ENCODE assay signal across 26 cellular contexts in genomic region chr4:83725076-83726074, GRCh38.
"Had no signal": no experiment of that assay in that cellular context is flagged by ENCODE, and none has a peak within 500 bp of the region (broad histone marks: within the 10 kb centered on the region; RNA-seq: fewer than 3 reads in every experiment).

No MANE protein-coding gene starts in this region.

- H3K27me3 ChIP-seq: brain microvascular endothelial cell, MG63 had no signal

- DNase-seq: activated CD4-positive, alpha-beta T cell treated with anti-CD3 and anti-CD28 coated beads, Interleukin-2, amount 10 ng/mL, durations not matched to agents 24 days and 14 days; activated CD4-positive, alpha-beta T cell treated with anti-CD3 and anti-CD28 coated beads, Interleukin-2, amount 50 U/mL, for 4 hours; activated CD8-positive, alpha-beta T cell treated with anti-CD3 and anti-CD28 coated beads for 36 hours; activated effector memory CD4-positive, alpha-beta T cell treated with anti-CD3 and anti-CD28 coated beads, Interleukin-2, amount 50 U/mL, for 16 hours; activated naive CD4-positive, alpha-beta T cell; activated naive CD4-positive, alpha-beta T cell treated with anti-CD3 and anti-CD28 coated beads, Interleukin-2, amount 50 U/mL, for 16 hours; activated naive CD8-positive, alpha-beta T cell treated with anti-CD3 and anti-CD28 coated beads for 36 hours; activated T-cell treated with anti-CD3 and anti-CD28 coated beads, Interleukin-2, amount 50 U/mL, for 1 hour; activated T-cell treated with anti-CD3 and anti-CD28 coated beads, Interleukin-2, amount 50 U/mL, for 72 hours; amniotic stem cell; aorta; brain microvascular endothelial cell; central memory CD4-positive, alpha-beta T cell; Kasumi-1; MG63; MV-4-11; NCI-H1092; NCI-H1436 treated with DMSO at 0.1 percent for 48 hours; NCI-H2029; NCI-H510A; NCI-H748 treated with DMSO at 0.1 percent for 48 hours; NK-92 treated with Interleukin-12 subunit alpha and Interleukin-12 subunit beta, amount 100 ng/mL, for 24 hours; PC-9; Right ventricle myocardium superior; T1000 had no signal

- H3K4me3 ChIP-seq: MG63, PC-9 had no signal

- H3K9me3 ChIP-seq: MG63 had no signal

- H3K36me3 ChIP-seq: brain microvascular endothelial cell, MG63 had no signal

- H3K27ac ChIP-seq: brain microvascular endothelial cell, PC-9 had no signal

- ATAC-seq: activated CD8-positive, alpha-beta T cell treated with anti-CD3 and anti-CD28 coated beads for 36 hours; activated T-cell treated with anti-CD3 and anti-CD28 coated beads, Interleukin-2, amount 50 U/mL, for 72 hours; activated T-helper 17 cell treated with anti-CD3 and anti-CD28 coated beads, Interleukin-2, amount 50 U/mL, for 72 hours had no signal
